ENCODE assay signal across 1 cellular context in genomic region chr17:50626037-50626574, GRCh38.
TF ChIP-seq lines count a peak whose summit lies in the region.

No MANE protein-coding gene starts in this region.

TF ChIP-seq in HepG2, 621 proteins besides CTCF, POLR2A, EP300 and RAD21 (continued from another document and continues in another):
- TF ChIP-seq BCLAF1 (IDR thresholded peaks at IDR 0.05): no peak
- no peak for TF ChIP-seq SRSF4 (IDR thresholded peaks at IDR 0.05; ENCODE audit: low read depth, low read length, poor library complexity, severe bottlenecking)
- no peak; a peak in 1 of 4 replicates for TF ChIP-seq NR2F1 (CRISPR knock-in tag; IDR thresholded peaks at IDR 0.05)
- TF ChIP-seq ZNF83 (CRISPR knock-in tag; IDR thresholded peaks at IDR 0.05; ENCODE audit: borderline replicate concordance): no peak
- TF ChIP-seq POGK (CRISPR knock-in tag; conservative IDR thresholded peaks at IDR 0.05): peak; percentile 67; the same call in 1 of the 2 replicates
- TF ChIP-seq SP2 (CRISPR knock-in tag; IDR thresholded peaks at IDR 0.05): no peak
- TF ChIP-seq HHEX (CRISPR knock-in tag; IDR thresholded peaks at IDR 0.05): no peak
- TF ChIP-seq NFYC (CRISPR knock-in tag; IDR thresholded peaks at IDR 0.05): no peak; the same call in 1 of the 2 replicates
- no peak for TF ChIP-seq PHB2 (IDR thresholded peaks at IDR 0.05; ENCODE audit: partially characterized antibody)
- TF ChIP-seq PCBP2 (optimal IDR thresholded peaks at IDR 0.05; ENCODE audit: low read depth, low read length, poor library complexity, severe bottlenecking): no peak
- TF ChIP-seq SOX6 (IDR thresholded peaks at IDR 0.05): no peak
- no peak; the same call in 1 of the 2 replicates for TF ChIP-seq SOX6 (CRISPR knock-in tag; IDR thresholded peaks at IDR 0.05)
- TF ChIP-seq ZNF260 (CRISPR knock-in tag; IDR thresholded peaks at IDR 0.05; ENCODE audit: borderline replicate concordance, low read depth): 0 out of 2 replicates have a peak, but pooled peaks have one; percentile 39
- no peak for TF ChIP-seq MTF2 (CRISPR knock-in tag; IDR thresholded peaks at IDR 0.05; ENCODE audit: borderline replicate concordance)
- TF ChIP-seq TOPORS (CRISPR knock-in tag; IDR thresholded peaks at IDR 0.05): no peak
- TF ChIP-seq ZNF766 (CRISPR knock-in tag; IDR thresholded peaks at IDR 0.05; ENCODE audit: borderline replicate concordance): 0 out of 2 replicates have a peak, but pooled peaks have one; percentile 13
- TF ChIP-seq ZNF20 (CRISPR knock-in tag; IDR thresholded peaks at IDR 0.05): no peak
- TF ChIP-seq, protein P1, sequence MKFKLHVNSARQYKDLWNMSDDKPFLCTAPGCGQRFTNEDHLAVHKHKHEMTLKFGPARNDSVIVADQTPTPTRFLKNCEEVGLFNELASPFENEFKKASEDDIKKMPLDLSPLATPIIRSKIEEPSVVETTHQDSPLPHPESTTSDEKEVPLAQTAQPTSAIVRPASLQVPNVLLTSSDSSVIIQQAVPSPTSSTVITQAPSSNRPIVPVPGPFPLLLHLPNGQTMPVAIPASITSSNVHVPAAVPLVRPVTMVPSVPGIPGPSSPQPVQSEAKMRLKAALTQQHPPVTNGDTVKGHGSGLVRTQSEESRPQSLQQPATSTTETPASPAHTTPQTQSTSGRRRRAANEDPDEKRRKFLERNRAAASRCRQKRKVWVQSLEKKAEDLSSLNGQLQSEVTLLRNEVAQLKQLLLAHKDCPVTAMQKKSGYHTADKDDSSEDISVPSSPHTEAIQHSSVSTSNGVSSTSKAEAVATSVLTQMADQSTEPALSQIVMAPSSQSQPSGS (CRISPR knock-in tag; IDR thresholded peaks at IDR 0.05): peak; percentile 50; the same call in 1 of the 2 replicates
- no peak for TF ChIP-seq MAFG (CRISPR knock-in tag; IDR thresholded peaks at IDR 0.05)
- no peak for TF ChIP-seq TRIM22 (IDR thresholded peaks at IDR 0.05)
- no peak for TF ChIP-seq ZNF850 (CRISPR knock-in tag; conservative IDR thresholded peaks at IDR 0.05)
- TF ChIP-seq, protein P2, sequence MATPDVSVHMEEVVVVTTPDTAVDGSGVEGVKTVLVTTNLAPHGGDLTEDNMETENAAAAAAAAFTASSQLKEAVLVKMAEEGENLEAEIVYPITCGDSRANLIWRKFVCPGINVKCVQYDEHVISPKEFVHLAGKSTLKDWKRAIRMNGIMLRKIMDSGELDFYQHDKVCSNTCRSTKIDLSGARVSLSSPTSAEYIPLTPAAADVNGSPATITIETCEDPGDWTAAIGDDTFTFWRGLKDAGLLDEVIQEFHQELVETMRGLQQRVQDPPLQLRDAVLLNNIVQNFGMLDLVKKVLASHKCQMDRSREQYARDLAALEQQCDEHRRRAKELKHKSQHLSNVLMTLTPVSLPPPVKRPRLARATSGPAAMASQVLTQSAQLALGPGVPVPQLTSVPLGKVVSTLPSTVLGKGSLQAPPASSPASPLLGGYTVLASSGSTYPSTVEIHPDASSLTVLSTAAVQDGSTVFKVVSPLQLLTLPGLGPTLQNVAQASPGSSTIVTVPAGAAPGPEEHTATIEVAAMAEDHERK (CRISPR knock-in tag; IDR thresholded peaks at IDR 0.05; ENCODE audit: low read depth): no peak
- peak; percentile 69 for TF ChIP-seq YY1 (IDR thresholded peaks at IDR 0.05; ENCODE audit: insufficient read depth, insufficient replicate concordance, low read depth, low read length)
- 0 out of 2 replicates have a peak, but pooled peaks have one; percentile 52 for TF ChIP-seq ZNF792 (CRISPR knock-in tag; IDR thresholded peaks at IDR 0.05)
- no peak for TF ChIP-seq ZNF383 (CRISPR knock-in tag; IDR thresholded peaks at IDR 0.05; ENCODE audit: borderline replicate concordance)
- peak; percentile 68; the same call in 1 of the 2 replicates for TF ChIP-seq ARNT2 (CRISPR knock-in tag; IDR thresholded peaks at IDR 0.05; ENCODE audit: low read depth)
- no peak for TF ChIP-seq RFX1 (IDR thresholded peaks at IDR 0.05)
- TF ChIP-seq MLXIP (CRISPR knock-in tag; IDR thresholded peaks at IDR 0.05; ENCODE audit: borderline replicate concordance): no peak
- TF ChIP-seq HOXA9 (CRISPR knock-in tag; IDR thresholded peaks at IDR 0.05; ENCODE audit: borderline replicate concordance): no peak
- TF ChIP-seq CSRNP2 (CRISPR knock-in tag; conservative IDR thresholded peaks at IDR 0.05; ENCODE audit: low read depth): no peak
- no peak for TF ChIP-seq NAIF1 (CRISPR knock-in tag; IDR thresholded peaks at IDR 0.05; ENCODE audit: borderline replicate concordance)
- TF ChIP-seq, protein P3, sequence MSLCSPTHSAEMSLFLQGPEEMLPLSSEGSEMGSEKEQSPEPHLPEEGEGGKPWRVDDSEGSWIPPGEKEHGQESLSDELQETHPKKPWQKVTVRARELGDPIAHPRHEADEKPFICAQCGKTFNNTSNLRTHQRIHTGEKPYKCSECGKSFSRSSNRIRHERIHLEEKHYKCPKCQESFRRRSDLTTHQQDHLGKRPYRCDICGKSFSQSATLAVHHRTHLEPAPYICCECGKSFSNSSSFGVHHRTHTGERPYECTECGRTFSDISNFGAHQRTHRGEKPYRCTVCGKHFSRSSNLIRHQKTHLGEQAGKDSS (CRISPR knock-in tag; IDR thresholded peaks at IDR 0.05; ENCODE audit: borderline replicate concordance, low read depth): no peak
- no peak for TF ChIP-seq ZKSCAN1 (IDR thresholded peaks at IDR 0.05; ENCODE audit: low read length)
- TF ChIP-seq, protein P4, sequence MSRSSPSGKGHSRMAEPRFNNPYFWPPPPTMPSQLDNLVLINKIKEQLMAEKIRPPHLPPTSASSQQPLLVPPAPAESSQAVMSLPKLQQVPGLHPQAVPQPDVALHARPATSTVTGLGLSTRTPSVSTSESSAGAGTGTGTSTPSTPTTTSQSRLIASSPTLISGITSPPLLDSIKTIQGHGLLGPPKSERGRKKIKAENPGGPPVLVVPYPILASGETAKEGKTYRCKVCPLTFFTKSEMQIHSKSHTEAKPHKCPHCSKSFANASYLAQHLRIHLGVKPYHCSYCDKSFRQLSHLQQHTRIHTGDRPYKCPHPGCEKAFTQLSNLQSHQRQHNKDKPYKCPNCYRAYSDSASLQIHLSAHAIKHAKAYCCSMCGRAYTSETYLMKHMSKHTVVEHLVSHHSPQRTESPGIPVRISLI (CRISPR knock-in tag; IDR thresholded peaks at IDR 0.05; ENCODE audit: borderline replicate concordance): no peak
- TF ChIP-seq CBX1 (IDR thresholded peaks at IDR 0.05; ENCODE audit: low read depth): peak; percentile 49
- no peak for TF ChIP-seq ARNTL (CRISPR knock-in tag; IDR thresholded peaks at IDR 0.05)
- 0 out of 2 replicates have a peak, but pooled peaks have one; percentile 22 for TF ChIP-seq ZNF329 (CRISPR knock-in tag; IDR thresholded peaks at IDR 0.05; ENCODE audit: low read depth)
- peak; percentile 63 for TF ChIP-seq THAP11 (CRISPR knock-in tag; IDR thresholded peaks at IDR 0.05)
- 0 out of 2 replicates have a peak, but pooled peaks have one; percentile 26 for TF ChIP-seq ZNF639 (CRISPR knock-in tag; conservative IDR thresholded peaks at IDR 0.05)
- TF ChIP-seq KDM5A (IDR thresholded peaks at IDR 0.05; ENCODE audit: borderline replicate concordance, low read length): no peak
